ENCODE assay signal across 23 cellular contexts in the genomic region with DNA sequence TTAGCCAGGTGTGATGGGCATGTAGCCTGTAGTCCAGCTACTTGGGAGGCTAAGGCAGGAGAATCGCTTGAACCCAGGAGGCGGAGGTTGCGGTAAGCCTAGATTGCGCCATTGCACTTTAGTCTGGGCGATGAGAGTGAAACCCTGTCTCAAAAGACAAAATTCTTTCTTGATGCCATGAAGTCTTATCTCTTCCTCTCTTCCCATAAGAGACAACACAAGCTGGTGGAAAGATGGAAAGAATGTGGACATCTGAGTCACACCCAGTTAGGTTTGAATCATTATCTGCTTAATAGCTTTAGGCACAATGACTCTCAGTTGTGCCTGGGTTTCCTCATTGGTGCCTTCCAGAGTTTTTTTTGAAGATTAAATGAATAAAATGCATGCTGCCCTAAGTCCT. TPM values are rescaled to one million over a fixed set of nuclear protein-coding genes. Genes with fewer than 3 reads are reported as not detected.
DNase-seq lines count a peak whose midpoint lies in the region; ATAC-seq and TF ChIP-seq lines count a peak whose summit lies in the region.
"Had no signal": no experiment of that assay in that cellular context is flagged by ENCODE, and none has a peak within 500 bp of the region (broad histone marks: within the 10 kb centered on the region; RNA-seq: fewer than 3 reads in every experiment).

No MANE protein-coding gene starts in this region.

- DNase-seq in GM23248 (peak; percentile 89), RWPE2 (ENCODE audit: low spot score) (no peak), fibroblast of pulmonary artery (ENCODE audit: low read depth) (peak; percentile 33), stromal cell of bone marrow (ENCODE audit: low read depth) (peak; percentile 11), coronary artery (ENCODE audit: low spot score) (no peak), NCI-H2029 (lab: John Stamatoyannopoulos, UW) (no peak)
- DNase-seq: activated CD4-positive, CD25-positive, alpha-beta regulatory T cell; activated CD8-positive, alpha-beta memory T cell treated with anti-CD3 and anti-CD28 coated beads for 24 hours; effector memory CD8-positive, alpha-beta T cell; H9; lower lobe of right lung; naive B cell; NCI-H1694; NCI-H345; posterior cingulate gyrus; SJCRH30; small intestine; testis had no signal

- H3K27ac ChIP-seq in GM23248 (peak overlapping the region; percentile 37), RWPE2 (ENCODE audit: poor library complexity, severe bottlenecking) (no peak overlapping the region), coronary artery (no peak overlapping the region)
- H3K27ac ChIP-seq: C4-2B, lower lobe of right lung, SJCRH30, testis had no signal

- no peaks in the 10 kb centered on the region for H3K9me2 ChIP-seq in GM23248 (ENCODE audit: insufficient read depth)

- no peaks in the 10 kb centered on the region for H3K79me2 ChIP-seq in GM23248 (ENCODE audit: insufficient read depth)

- no peaks in the 10 kb centered on the region for H3K9me3 ChIP-seq in GM23248 (ENCODE audit: low read depth)
- H3K9me3 ChIP-seq in RWPE2 (ENCODE audit: severe bottlenecking): no peaks in the 10 kb centered on the region
- H3K9me3 ChIP-seq: lower lobe of right lung, SJCRH30, testis had no signal

- H4K20me1 ChIP-seq in GM23248 (ENCODE audit: insufficient read depth): no peaks in the 10 kb centered on the region

- H3K27me3 ChIP-seq in GM23248 (replicated peaks; ENCODE audit: insufficient read depth): no peaks in the 10 kb centered on the region
- no peaks in the 10 kb centered on the region for H3K27me3 ChIP-seq in RWPE2 (ENCODE audit: insufficient read depth, poor library complexity, severe bottlenecking)
- H3K27me3 ChIP-seq: SJCRH30, testis had no signal

- TF ChIP-seq CTCF in RWPE2 (IDR thresholded peaks at IDR 0.05; ENCODE audit: poor library complexity, severe bottlenecking) (no peak), fibroblast of pulmonary artery (IDR thresholded peaks at IDR 0.05; ENCODE audit: low read length, missing control alignments) (no peak), coronary artery (IDR thresholded peaks at IDR 0.05) (no peak)

- H3K4me3 ChIP-seq in GM23248 (no peak overlapping the region), RWPE2 (ENCODE audit: severe bottlenecking) (no peak overlapping the region), fibroblast of pulmonary artery (replicated peaks; ENCODE audit: low read depth, low read length) (no peak overlapping the region), coronary artery (no peak overlapping the region)
- H3K4me3 ChIP-seq: lower lobe of right lung, SJCRH30, testis had no signal

- 47 to 53% methylated on average over 5 of the region's 5 CpGs for WGBS in GM23248 (ENCODE audit: low coverage in 1 of 2, low lambda C conversion rate in 2 of 2, missing lambda C conversion rate in 2 of 2), 2 experiments

- H3K36me3 ChIP-seq in GM23248 (ENCODE audit: low read depth): no peaks in the 10 kb centered on the region
- H3K36me3 ChIP-seq in RWPE2 (ENCODE audit: low read depth): no peaks in the 10 kb centered on the region
- H3K36me3 ChIP-seq: lower lobe of right lung had no signal

- H2AFZ ChIP-seq in GM23248: no peak overlapping the region

- H3K4me1 ChIP-seq in GM23248 (ENCODE audit: insufficient read depth) (peaks cover 23% of the 10 kb centered on the region), RWPE2 (ENCODE audit: insufficient read depth, poor library complexity, severe bottlenecking) (no peaks in the 10 kb centered on the region)
- H3K4me1 ChIP-seq: lower lobe of right lung had no signal

- H3K4me2 ChIP-seq in GM23248 (ENCODE audit: unreplicated experiment): peak overlapping the region; percentile 33

- H3K9ac ChIP-seq in GM23248: no peak overlapping the region

- in situ Hi-C loops in GM23248 (cut with MboI): no loop called here

- H3F3A ChIP-seq in GM23248 (ENCODE audit: insufficient read depth): peaks cover 22% of the 10 kb centered on the region; the same call in 1 of the 2 replicates

- ATAC-seq in RWPE2 (ENCODE audit: low read depth): peak; percentile 90
- ATAC-seq in HG02642 (IDR thresholded peaks at IDR 0.05; ENCODE audit: poor library complexity, unreplicated experiment): no peak
- ATAC-seq: effector memory CD8-positive, alpha-beta T cell; lower lobe of right lung had no signal

RNA-seq across cellular contexts. Expression of a gene that starts 35.3 kb away (rescaled TPM):
- 2.7 and 4.4 TPM in 2 replicates for total RNA-seq in GM23248 (2014; rRNA removed; shearing (Covaris generic))
- 4.3 and 4.5 TPM in 2 replicates for polyA plus RNA-seq in GM23248 (2016; fragmentation: Nextera tagmentation; extraction: Ambion mirVana)

RNA-seq across cellular contexts. Expression of a gene that starts 46.5 kb away (rescaled TPM):
- not detected in 2 replicates for total RNA-seq in GM23248 (2014; rRNA removed; shearing (Covaris generic))
- not detected in 2 replicates for polyA plus RNA-seq in GM23248 (2016; fragmentation: Nextera tagmentation; extraction: Ambion mirVana)
- total RNA-seq: activated T-helper 1 cell treated with anti-CD3 and anti-CD28 coated beads, Interleukin-12 subunit alpha, Interleukin-12 subunit beta, Interleukin-2, Interleukin-4 antibody, amounts not matched to agents 30 ng/mL and 10 ng/mL and 1 ng/mL, durations not matched to agents 14 hours and 24 hours and 36 hours; H9; HT-29; lower lobe of right lung; SJCRH30; T-helper 2 cell treated with Interferon-gamma antibody and Interleukin-4, amounts not matched to agents 100 ng/mL and 5 ng/mL, for 36 hours had no signal
- polyA plus RNA-seq: small intestine had no signal

Comparison
In these comparisons a context has a peak if more than half of its experiments do, and no peak if none do; other contexts are left out.
1. DNase-seq: peak in GM23248 (single experiment), fibroblast of pulmonary artery (single experiment) and stromal cell of bone marrow (single experiment); none in RWPE2 (single experiment), coronary artery (single experiment) and NCI-H2029 (single experiment).